8 cellular contexts compared by ENCODE assay signal in the genomic region with DNA sequence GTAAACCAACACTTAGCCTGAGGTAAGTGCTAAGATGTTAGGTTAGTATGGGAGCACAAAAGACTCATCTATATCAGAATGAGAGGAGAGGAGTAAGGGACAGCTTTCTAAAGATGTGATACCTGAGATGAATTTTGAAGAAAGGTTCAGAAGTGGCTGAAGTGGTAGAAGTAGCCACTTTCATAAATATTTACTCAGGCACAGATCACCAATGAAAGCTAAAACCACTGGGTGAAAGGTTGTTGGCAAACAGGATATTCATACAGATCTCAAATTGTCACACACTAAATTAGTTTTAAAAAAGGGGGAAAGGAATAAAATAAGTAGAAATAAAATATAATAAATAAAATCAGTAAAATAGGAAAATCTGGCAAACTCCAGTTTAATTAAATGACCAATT. TPM values are rescaled to one million over a fixed set of nuclear protein-coding genes. Genes with fewer than 3 reads are reported as not detected.
DNase-seq lines count a peak whose midpoint lies in the region; ATAC-seq, FAIRE-seq and TF ChIP-seq lines count a peak whose summit lies in the region.
"Not testable (repeated sequence)": the region's sequence is repeated elsewhere in the genome, so short reads cannot be mapped to it uniquely, and the experiment has no call there.

No MANE protein-coding gene starts in this region.

- not testable (repeated sequence) for BruUV-seq in PC-3 (replicated peaks; lab: Mats Ljungman, UMichigan); K562 (replicated peaks; lab: Mats Ljungman, UMichigan)

- not testable (repeated sequence) for H3K4me3 Mint-ChIP-seq in activated T-helper 17 cell treated with anti-CD3 and anti-CD28 coated beads, Interleukin-2, amount 50 U/mL, for 72 hours

- CTCF ChIA-PET in A549 (lab: Yijun Ruan, JAX); PC-3 (lab: Charles Lee); K562 (lab: Yijun Ruan, JAX; ENCODE audit: low intra/inter-chr PET ratio): not testable (repeated sequence)

- not testable (repeated sequence) for TF ChIP-seq EP300 in A549 (IDR thresholded peaks at IDR 0.05); K562 (IDR thresholded peaks at IDR 0.05; ENCODE audit: low read length)

- H3K27ac Mint-ChIP-seq in activated T-helper 17 cell treated with anti-CD3 and anti-CD28 coated beads, Interleukin-2, amount 50 U/mL, for 72 hours = not testable (repeated sequence)

- not testable (repeated sequence) for H3K4me1 ChIP-seq in A549; PC-3 (ENCODE audit: insufficient read depth, low read length); K562 (replicated peaks in 1 of 2; ENCODE audit: control insufficient read depth in 2 of 2, insufficient read depth in 2 of 2, low read length in 2 of 2); right lobe of liver; pancreas

- H3K9me2 ChIP-seq in PC-3 (replicated peaks; ENCODE audit: low read length) = not testable (repeated sequence)

- H3K9me3 ChIP-seq in A549; PC-3 (ENCODE audit: low read length); K562 (replicated peaks; ENCODE audit: control insufficient read depth, insufficient read depth, low read depth, low read length); right lobe of liver; pancreas: not testable (repeated sequence)

- not testable (repeated sequence) for H3K36me3 ChIP-seq in PC-3 (ENCODE audit: low read depth, low read length); right lobe of liver; pancreas
- H3K36me3 ChIP-seq in K562 (ENCODE audit: control insufficient read depth, insufficient read depth, low read length) = peaks cover 16% of the 10 kb centered on the region; the same call in 2 of the 3 replicates

- H3K9me3 Mint-ChIP-seq in activated T-helper 17 cell treated with anti-CD3 and anti-CD28 coated beads, Interleukin-2, amount 50 U/mL, for 72 hours = not testable (repeated sequence)

- not testable (repeated sequence) for H3K27me3 ChIP-seq in PC-3 (ENCODE audit: low read length); K562 (ENCODE audit: control insufficient read depth in 2 of 2, insufficient read depth in 2 of 2, low read length in 2 of 2); right lobe of liver; pancreas

- H3K9ac ChIP-seq in PC-3 (ENCODE audit: low read length); K562 (ENCODE audit: insufficient read depth in 1 of 2, low read depth in 2 of 2, low read length in 2 of 2): not testable (repeated sequence)

- H4K20me1 ChIP-seq in PC-3 (ENCODE audit: low read length); K562 (replicated peaks; ENCODE audit: control insufficient read depth, insufficient read depth, low read length): not testable (repeated sequence)

- not testable (repeated sequence) for TF ChIP-seq CTCF in A549 (IDR thresholded peaks at IDR 0.05); PC-3 (conservative IDR thresholded peaks at IDR 0.05; ENCODE audit: low read depth, low read length); K562 (IDR thresholded peaks at IDR 0.05 in 2 of 3, conservative IDR thresholded peaks at IDR 0.05 in 1 of 3; ENCODE audit: insufficient read depth in 2 of 3, low read depth in 1 of 3, low read length in 3 of 3); right lobe of liver (IDR thresholded peaks at IDR 0.05); pancreas (IDR thresholded peaks at IDR 0.05)

- in situ Hi-C loops in K562 (cut with MboI) = loop anchor here (5.0 kb wide), 1 partner anchor 284 kb away; no protein-coding TSS in a partner anchor

- not testable (repeated sequence) for TF ChIP-seq RAD21 in A549 (conservative IDR thresholded peaks at IDR 0.05 in 1 of 2, IDR thresholded peaks at IDR 0.05 in 1 of 2); K562 (CRISPR knock-in tag; conservative IDR thresholded peaks at IDR 0.05 in 1 of 2, IDR thresholded peaks at IDR 0.05 in 1 of 2)

- POLR2A ChIA-PET in A549 (lab: Yijun Ruan, JAX); PC-3 (lab: Charles Lee; ENCODE audit: unreplicated experiment); K562 (lab: Yijun Ruan, JAX): not testable (repeated sequence)

- H3K27ac ChIP-seq in A549; PC-3 (ENCODE audit: low read length); K562 (ENCODE audit: extremely low read depth, low read depth, low read length); right lobe of liver; pancreas: not testable (repeated sequence)

- H3K4me1 Mint-ChIP-seq in activated T-helper 17 cell treated with anti-CD3 and anti-CD28 coated beads, Interleukin-2, amount 50 U/mL, for 72 hours = not testable (repeated sequence)

- H3F3A ChIP-seq in PC-3 (ENCODE audit: low read length, unreplicated experiment) = not testable (repeated sequence)

- not testable (repeated sequence) for H3K9me1 ChIP-seq in K562 (ENCODE audit: control insufficient read depth, insufficient read depth, low read length)

- H3K4me3 ChIP-seq in A549; PC-3 (ENCODE audit: low read length); K562; right lobe of liver; pancreas: not testable (repeated sequence)

- intact Hi-C loops in PC-3 (cut with micrococcal nuclease); K562 (cut with micrococcal nuclease); right lobe of liver (cut with DNase I); pancreas (cut with DNase I): not testable (repeated sequence)

- H3K79me2 ChIP-seq in PC-3 (ENCODE audit: low read length); K562 (ENCODE audit: control insufficient read depth, insufficient read depth, low read length): not testable (repeated sequence)

- not testable (repeated sequence) for H3K36me3 Mint-ChIP-seq in activated T-helper 17 cell treated with anti-CD3 and anti-CD28 coated beads, Interleukin-2, amount 50 U/mL, for 72 hours (ENCODE audit: low read depth)

- not testable (repeated sequence) for TF ChIP-seq POLR2A in A549 (IDR thresholded peaks at IDR 0.05; ENCODE audit: low read length); H54 (IDR thresholded peaks at IDR 0.05; ENCODE audit: low read depth, low read length); K562 (conservative IDR thresholded peaks at IDR 0.05); right lobe of liver (IDR thresholded peaks at IDR 0.05)

- peak; percentile 51 for FAIRE-seq in A549 (lab: Jason Lieb, UNC)
- peak; percentile 70 for FAIRE-seq in H54 (lab: Jason Lieb, UNC)
- FAIRE-seq in K562 (lab: Jason Lieb, UNC) = peak; percentile 15
- FAIRE-seq in pancreas (lab: Jason Lieb, UNC) = peak; percentile 45

- H3K4me2 ChIP-seq in A549; PC-3 (ENCODE audit: low read length); K562 (ENCODE audit: insufficient read depth, low read length): not testable (repeated sequence)

- not testable (repeated sequence) for DNase-seq in A549 (ENCODE audit: low read depth in 1 of 2, low spot score in 1 of 2); H54 (ENCODE audit: insufficient read length, low spot score); PC-3; K562 (ENCODE audit: extremely low read depth in 1 of 4, low spot score in 3 of 4); left lobe of liver (ENCODE audit: low spot score); right lobe of liver; pancreas

- not testable (repeated sequence) for H2AFZ ChIP-seq in PC-3 (ENCODE audit: low read length); K562 (ENCODE audit: low read depth, low read length)

- H3K27me3 Mint-ChIP-seq in activated T-helper 17 cell treated with anti-CD3 and anti-CD28 coated beads, Interleukin-2, amount 50 U/mL, for 72 hours = not testable (repeated sequence)

- ATAC-seq in A549, K562, pancreas: not testable (repeated sequence)
- ATAC-seq in PC-3 = peak; percentile 96
- ATAC-seq in activated T-helper 17 cell treated with anti-CD3 and anti-CD28 coated beads, Interleukin-2, amount 50 U/mL, for 72 hours (replicated peaks) = peak; percentile 59
- peak; percentile 87 for ATAC-seq in left lobe of liver
- peak; percentile 84 to 94 (median 90) for ATAC-seq in right lobe of liver

RNA-seq across cellular contexts. Expression of gene TCAF1, which starts 30.4 kb away (rescaled TPM):
- polyA plus RNA-seq in A549 (2011; rRNA removed) (32.7 and 33.5 TPM in 2 replicates), A549 (2017; fragmentation: RNase III; extraction: RNeasy Plus Mini Kit Qiagen cat#74134 plus additional on column Dnase treatment) (25.8 to 27.9 TPM (median 26.4 TPM) in 3 replicates), K562 (2011; rRNA removed) (24.4 and 38.6 TPM in 2 replicates), K562 (2014; fragmentation: Illumina TruSeq; extraction: Trizol) (39.2 and 45.9 TPM in 2 replicates), K562 (2014; fragmentation: Nextera tagmentation; extraction: Ambion mirVana) (1 to 10 TPM; 6.2 to 9.6 TPM), K562 (2014; rRNA removed) (22.1 and 24.2 TPM in 2 replicates), pancreas (10 to 100 TPM in 1 of 2 donors, 1 to 10 TPM in 1; 9.1 to 20.4 TPM)
- polyA plus RNA-seq in A549 (2012; cell fraction: cytosol; rRNA removed) = 10.1 and 12.5 TPM in 2 replicates
- 17.4 and 23.3 TPM in 2 replicates for polyA plus RNA-seq in A549 (2012; cell fraction: nucleus; rRNA removed)
- 51.9 and 70.1 TPM in 2 replicates for polyA minus RNA-seq in A549 (2011; rRNA and poly(A)+ RNA removed)
- total RNA-seq in PC-3 (2014; rRNA removed) (12.4 and 16.9 TPM in 2 replicates), K562 (2014; rRNA removed) (23.4 and 25.0 TPM in 2 replicates), K562 (2014; rRNA removed; fragmentation: Illumina TruSeq; extraction: Trizol) (30.1 and 34.2 TPM in 2 replicates), K562 (2015; rRNA removed; fragmentation: Illumina TruSeq; extraction: Trizol) (30.5 and 32.0 TPM in 2 replicates), K562 (2021) (51.3 and 52.2 TPM in 2 replicates), left lobe of liver (56.1 TPM), right lobe of liver (10 to 100 TPM; 31.6 to 52.9 (median 45.8) TPM), pancreas (10 to 100 TPM; 12.4 to 30.5 (median 19.2) TPM)
- 10 to 100 TPM; 19.2 to 48.0 TPM for total RNA-seq in activated T-helper 17 cell treated with anti-CD3 and anti-CD28 coated beads, Interleukin-2, amount 50 U/mL, for 72 hours
- 31.5 and 50.2 TPM in 2 replicates for total RNA-seq in K562 (2011; cell fraction: chromatin; rRNA removed; ENCODE audit: low replicate concordance)
- 16.2 and 20.5 TPM in 2 replicates for total RNA-seq in K562 (2011; cell fraction: nucleolus; rRNA removed)
- total RNA-seq in K562 (2011; cell fraction: nucleoplasm; rRNA removed) = 16.9 and 23.0 TPM in 2 replicates
- polyA plus RNA-seq in K562 (2011; cell fraction: cytosol; rRNA removed) = 27.4 and 34.9 TPM in 2 replicates
- polyA plus RNA-seq in K562 (2011; cell fraction: nucleus; rRNA removed) = 29.5 and 33.3 TPM in 2 replicates
- 38.3 and 40.8 TPM in 2 replicates for polyA plus RNA-seq in K562 (2012)
- polyA minus RNA-seq in K562 (2011; rRNA and poly(A)+ RNA removed) = 64.3 and 93.5 TPM in 2 replicates
- polyA minus RNA-seq in K562 (2011; cell fraction: cytosol; rRNA and poly(A)+ RNA removed) = 34.4 and 36.3 TPM in 2 replicates
- polyA minus RNA-seq in K562 (2011; cell fraction: nucleus; rRNA and poly(A)+ RNA removed) = 22.9 and 40.4 TPM in 2 replicates
